Comparison of ENCODE assay signal across 14 cellular contexts in the genomic region with DNA sequence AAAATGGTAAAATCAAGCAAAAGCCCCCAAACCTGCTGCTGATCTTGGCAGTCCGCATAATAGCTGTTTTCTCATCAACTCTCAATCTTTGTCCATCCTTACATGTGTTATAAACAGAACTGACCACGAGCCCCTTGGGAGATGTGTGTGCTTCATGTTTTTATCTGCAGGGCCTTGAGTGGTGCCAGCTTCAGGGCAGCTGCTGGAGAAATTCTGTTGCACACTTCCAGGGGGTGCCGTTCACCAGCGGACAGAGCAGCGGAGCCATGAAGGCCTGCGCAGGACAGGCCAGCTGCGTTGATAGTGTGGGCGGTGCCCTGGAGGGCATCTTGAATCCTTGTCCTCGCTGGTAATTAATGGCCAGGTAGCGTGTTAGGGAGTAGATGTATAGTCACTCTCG. TPM values are rescaled to one million over a fixed set of nuclear protein-coding genes. Genes with fewer than 3 reads are reported as not detected.
DNase-seq lines count a peak whose midpoint lies in the region; ATAC-seq and TF ChIP-seq lines count a peak whose summit lies in the region.
"Had no signal": no experiment of that assay in that cellular context is flagged by ENCODE, and none has a peak within 500 bp of the region (broad histone marks: within the 10 kb centered on the region; RNA-seq: fewer than 3 reads in every experiment).

No MANE protein-coding gene starts in this region.

- H3K27ac Mint-ChIP-seq in glutamatergic neuron (ENCODE audit: unreplicated experiment): peak overlapping the region; percentile 53

- H3K36me3 ChIP-seq in BLaER1 treated with 17β-estradiol and CSF1 and Interleukin-3, amounts not matched to agents 10 nM and 100 nM: peaks cover 0 to 38% (median 18%) of the 10 kb centered on the region in 11 experiments; a peak in 16 of 22 replicates
- H3K36me3 ChIP-seq in SJCRH30: peaks cover 23% of the 10 kb centered on the region; the same call in 1 of the 2 replicates
- H3K36me3 ChIP-seq: pancreas had no signal

- H3K9me3 ChIP-seq in BLaER1 treated with 17β-estradiol and CSF1 and Interleukin-3, amounts not matched to agents 10 nM and 100 nM (replicated peaks in 1 of 11): no peaks in the 10 kb centered on the region
- H3K9me3 ChIP-seq in SJCRH30 (replicated peaks): no peaks in the 10 kb centered on the region
- H3K9me3 ChIP-seq: heart right ventricle, pancreas had no signal

- peaks cover 56% of the 10 kb centered on the region for H3K4me1 Mint-ChIP-seq in glutamatergic neuron (ENCODE audit: low read depth, unreplicated experiment)

- H3K27me3 ChIP-seq in BLaER1 treated with 17β-estradiol and CSF1 and Interleukin-3, amounts not matched to agents 10 nM and 100 nM: no peaks in the 10 kb centered on the region
- H3K27me3 ChIP-seq in SJCRH30: no peaks in the 10 kb centered on the region
- H3K27me3 ChIP-seq: heart right ventricle, pancreas had no signal

- H3K4me2 ChIP-seq in BLaER1 treated with 17β-estradiol and CSF1 and Interleukin-3, amounts not matched to agents 10 nM and 100 nM: peak overlapping the region; percentile 67 to 93 (median 84)

- intact Hi-C loops in sciatic nerve (cut with DNase I): no loop called here

- H3K9ac ChIP-seq in BLaER1 treated with 17β-estradiol and CSF1 and Interleukin-3, amounts not matched to agents 10 nM and 100 nM: peak overlapping the region in 7 of 11 experiments; percentile 4 to 65 (median 47); a peak in 9 of 22 replicates

- H3K9me3 Mint-ChIP-seq in glutamatergic neuron (ENCODE audit: unreplicated experiment): peaks cover 9% of the 10 kb centered on the region

- H3K4me1 ChIP-seq in BLaER1 treated with 17β-estradiol and CSF1 and Interleukin-3, amounts not matched to agents 10 nM and 100 nM: peaks cover 55 to 100% (median 99%) of the 10 kb centered on the region in 10 experiments
- peaks cover 23% of the 10 kb centered on the region for H3K4me1 ChIP-seq in SJCRH30

- H3K27me3 Mint-ChIP-seq in glutamatergic neuron (ENCODE audit: unreplicated experiment): peaks cover 12% of the 10 kb centered on the region

- no peak for TF ChIP-seq CTCF in glutamatergic neuron (IDR thresholded peaks at IDR 0.05; ENCODE audit: partially characterized antibody, unreplicated experiment)

- peak overlapping the region; percentile 48 for H3K4me3 Mint-ChIP-seq in glutamatergic neuron (ENCODE audit: unreplicated experiment)

- H4K20me1 ChIP-seq in BLaER1 treated with 17β-estradiol and CSF1 and Interleukin-3, amounts not matched to agents 10 nM and 100 nM: peaks cover 78 to 100% (median 97%) of the 10 kb centered on the region in 11 experiments; a peak in 21 of 22 replicates

- peak; percentile 71 to 77 for DNase-seq in SJCRH30
- DNase-seq in glutamatergic neuron: peak; percentile 17
- DNase-seq in sciatic nerve (ENCODE audit: low spot score): peak; percentile 51
- DNase-seq in NCI-H226: no peak
- DNase-seq in SK-N-DZ (ENCODE audit: low spot score): no peak
- DNase-seq in SIG-M5 treated with dmso at 0.1 percent for 504 hours (lab: John Stamatoyannopoulos, UW; ENCODE audit: unreplicated experiment): no peak
- no peak for DNase-seq in stimulated activated naive CD4-positive, alpha-beta T cell treated with Interleukin-2 at 50 U/mL for 16 hours (lab: John Stamatoyannopoulos, UW)
- DNase-seq: GOT3, heart right ventricle, Karpas-422, NCI-H1694 treated with DMSO at 0.1 percent for 48 hours, T-helper 9 cell had no signal

- peak; percentile 55 for ATAC-seq in sciatic nerve

- H3K4me3 ChIP-seq in BLaER1 treated with 17β-estradiol and CSF1 and Interleukin-3, amounts not matched to agents 10 nM and 100 nM: peak overlapping the region in 2 of 10 experiments; percentile 2 to 34; a peak in 2 of 20 replicates
- H3K4me3 ChIP-seq in SJCRH30: no peak overlapping the region
- H3K4me3 ChIP-seq: heart right ventricle, pancreas had no signal

- peak overlapping the region in 9 of 11 experiments; percentile 23 to 79 (median 60); a peak in 16 of 22 replicates for H3K27ac ChIP-seq in BLaER1 treated with 17β-estradiol and CSF1 and Interleukin-3, amounts not matched to agents 10 nM and 100 nM
- H3K27ac ChIP-seq in SJCRH30: no peak overlapping the region
- H3K27ac ChIP-seq: pancreas had no signal

- H3K36me3 Mint-ChIP-seq in glutamatergic neuron (ENCODE audit: unreplicated experiment): no peaks in the 10 kb centered on the region

RNA-seq across cellular contexts. Expression of gene MPRIP, which starts 20.1 kb away (rescaled TPM):
- total RNA-seq in SJCRH30 (2014; rRNA removed; shearing (Covaris generic)): 312 and 334 TPM in 2 replicates
- 863 TPM for total RNA-seq in glutamatergic neuron (ENCODE audit: unreplicated experiment)
- 500 TPM for total RNA-seq in sciatic nerve
- 63.4 and 64.5 TPM in 2 replicates for polyA plus RNA-seq in SK-N-DZ (2014; cell fraction: cytosol; rRNA removed)
- 46.4 and 125 TPM in 2 replicates for polyA plus RNA-seq in SK-N-DZ (2014; cell fraction: nucleus; rRNA removed)

Comparison
In these comparisons a context has a peak if more than half of its experiments do, and no peak if none do; other contexts are left out.
1. DNase-seq: peak in SJCRH30 (2 of 2), glutamatergic neuron (single experiment) and sciatic nerve (single experiment); none in NCI-H226 (single experiment), SK-N-DZ (single experiment), SIG-M5 treated with dmso at 0.1 percent for 504 hours (single experiment) and stimulated activated naive CD4-positive, alpha-beta T cell treated with Interleukin-2 at 50 U/mL for 16 hours (single experiment).